In the genomic region with DNA sequence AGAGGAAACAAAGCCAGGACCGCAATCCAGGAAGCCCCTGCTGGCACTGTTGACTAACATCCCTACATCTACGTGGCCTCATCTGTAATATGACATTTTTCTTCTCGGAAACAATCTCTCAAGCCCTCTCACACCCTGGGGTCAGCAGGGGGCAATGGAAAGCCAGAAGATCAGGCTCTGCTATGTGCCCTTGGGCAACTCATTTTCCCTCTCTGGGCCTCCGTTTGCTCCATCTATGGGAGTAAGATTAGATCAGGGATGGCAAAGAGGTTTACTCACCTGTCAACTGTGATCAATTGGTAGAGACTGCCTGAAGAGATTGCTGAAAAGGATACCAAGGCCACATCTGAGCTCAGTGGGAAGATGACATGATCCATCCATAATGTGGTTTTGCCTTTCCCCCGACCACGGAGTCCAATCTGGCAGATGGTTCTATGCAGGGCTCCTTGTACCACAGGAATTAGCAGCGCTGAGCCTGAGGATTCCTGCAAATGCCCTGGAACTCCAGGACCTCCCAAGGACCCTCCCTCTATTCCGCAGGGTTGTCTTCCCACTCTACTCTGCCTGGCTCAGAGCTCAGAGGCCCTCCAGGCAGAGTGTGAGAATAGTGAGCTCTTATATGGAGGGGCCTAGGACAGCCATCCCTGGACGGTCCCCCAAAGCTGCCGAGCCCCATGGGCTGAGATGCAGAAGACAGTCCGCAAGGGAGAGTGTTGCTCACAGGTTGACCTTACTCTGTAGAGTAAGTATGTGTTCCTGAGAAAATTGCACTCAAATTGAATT, we compare ENCODE assay signal across 14 cellular contexts.
DNase-seq lines count a peak whose midpoint lies in the region; ATAC-seq lines count a peak whose summit lies in the region.
"Had no signal": no experiment of that assay in that cellular context is flagged by ENCODE, and none has a peak within 500 bp of the region (broad histone marks: within the 10 kb centered on the region; RNA-seq: fewer than 3 reads in every experiment).

No MANE protein-coding gene starts in this region.

- DNase-seq in NCI-H82 (lab: John Stamatoyannopoulos, UW), result peak; percentile 19
- no peak for DNase-seq in NCI-H82 treated with DMSO at 0.1 percent for 48 hours (lab: John Stamatoyannopoulos, UW; ENCODE audit: unreplicated experiment)
- DNase-seq in islet precursor cell, result peak; percentile 84
- peak; percentile 20 for DNase-seq in pons (ENCODE audit: low spot score)
- DNase-seq in NCI-H524 (lab: John Stamatoyannopoulos, UW), result no peak
- no peak for DNase-seq in AML-193 (lab: John Stamatoyannopoulos, UW)
- DNase-seq: ACHN; BE2C; CD4-positive, alpha-beta memory T cell; DMS79; H9 had no signal

- no peak for ATAC-seq in HG03469 (IDR thresholded peaks at IDR 0.05; ENCODE audit: unreplicated experiment)
- no peak for ATAC-seq in HG03457 (IDR thresholded peaks at IDR 0.05; ENCODE audit: unreplicated experiment)
- ATAC-seq: GM23338 had no signal

Comparison
In these comparisons a context has a peak if more than half of its experiments do, and no peak if none do; other contexts are left out.
1. DNase-seq: peak in NCI-H82 (single experiment), islet precursor cell (single experiment) and pons (single experiment); none in NCI-H82 treated with DMSO at 0.1 percent for 48 hours (single experiment), NCI-H524 (0 of 2) and AML-193 (0 of 2).